In genomic region chr10:78033623-78034470, GRCh38 we compare ENCODE assay signal across 8 cellular contexts. TPM values are rescaled to one million over a fixed set of nuclear protein-coding genes. Genes with fewer than 3 reads are reported as not detected.
A peak's percentile ranks its signal among the peaks of the same experiment; 100 is the strongest.
DNase-seq lines count a peak whose midpoint lies in the region; ATAC-seq and TF ChIP-seq lines count a peak whose summit lies in the region.

Gene RPS24, plus strand, starts transcription at chr10:78033863. Its CDS starts 39 bp downstream, at chr10:78033902.

- no peaks in the 10 kb centered on the region for H3K9me3 ChIP-seq in testis

- POLR2A ChIA-PET in GM10248 (lab: Yijun Ruan, JAX) = interaction anchor here (0.6 to 1.5 kb wide), 4 partner anchors 9 to 1289 kb away, joined by 3 to 6 read pairs (median 4); no protein-coding TSS in a partner anchor

- H3K27me3 ChIP-seq in testis = no peaks in the 10 kb centered on the region

- TF ChIP-seq POLR2A in testis (IDR thresholded peaks at IDR 0.05) = no peak

- H3K36me3 ChIP-seq in testis (ENCODE audit: low read depth, missing control alignments) = no peaks in the 10 kb centered on the region

- peak within 1 kb of the TSS; percentile 82 for H3K4me3 ChIP-seq in testis

- CTCF ChIA-PET in GM10248 (lab: Yijun Ruan, JAX) = interaction anchor here (0.8 kb wide), 2 partner anchors 10 to 14 kb away, joined by 3 to 4 read pairs; no protein-coding TSS in a partner anchor

- DNase-seq in GM10248 (ENCODE audit: extremely low spot score) (peak; percentile 93), NCI-H1105 (lab: John Stamatoyannopoulos, UW) (peak; percentile 88), SKM-1 treated with dmso at 0.1 percent for 144 hours (lab: John Stamatoyannopoulos, UW; ENCODE audit: unreplicated experiment) (peak; percentile 98), glomerular visceral epithelial cell (ENCODE audit: extremely low spot score) (peak; percentile 98), omental fat pad (ENCODE audit: low spot score) (peak; percentile 78), testis (peak; percentile 98)

- H3K27ac Mint-ChIP-seq in activated naive CD8-positive, alpha-beta T cell = peak within 1 kb of the TSS; percentile 98

- intact Hi-C loops in testis (cut with DNase I; ENCODE audit: low total_unique reads) = no loop called here

- peak; percentile 82 for ATAC-seq in HG02623 (IDR thresholded peaks at IDR 0.05; ENCODE audit: unreplicated experiment)
- ATAC-seq in omental fat pad (ENCODE audit: low FRiP score) = peak; percentile 96

- H3K4me1 Mint-ChIP-seq in activated naive CD8-positive, alpha-beta T cell (ENCODE audit: low read depth) = peaks cover 54% of the 10 kb centered on the region

- H3K4me1 ChIP-seq in testis = peaks cover 15% of the 10 kb centered on the region

- peak within 1 kb of the TSS; percentile 96 for H3K4me3 Mint-ChIP-seq in activated naive CD8-positive, alpha-beta T cell

- H3K27ac ChIP-seq in testis = peak within 1 kb of the TSS; percentile 45 to 76

- H3K36me3 Mint-ChIP-seq in activated naive CD8-positive, alpha-beta T cell = peaks cover 37% of the 10 kb centered on the region

- no peak for TF ChIP-seq CTCF in GM10248 (IDR thresholded peaks at IDR 0.05; ENCODE audit: control extremely low read depth, extremely low read depth, low read depth, missing control alignments)
- no peak for TF ChIP-seq CTCF in omental fat pad (IDR thresholded peaks at IDR 0.05)
- TF ChIP-seq CTCF in testis (IDR thresholded peaks at IDR 0.05) = no peak

- 0% methylated on average over 21 to 43 of the region's 55 CpGs for WGBS in testis, 2 donors

- no peaks in the 10 kb centered on the region for H3K9me3 Mint-ChIP-seq in activated naive CD8-positive, alpha-beta T cell (ENCODE audit: low read depth)

- H3K27me3 Mint-ChIP-seq in activated naive CD8-positive, alpha-beta T cell = no peaks in the 10 kb centered on the region

RNA-seq across cellular contexts. Expression of gene RPS24, which starts in this region (rescaled TPM):
- total RNA-seq in omental fat pad (1,000 to 10,000 TPM; 2,373 to 2,736 (median 2,495) TPM), testis (1,000 to 10,000 TPM in 1 of 2 donors, 100 to 1,000 TPM in 1; 971 to 1,548 TPM)
- 1,406 TPM for polyA plus RNA-seq in testis (ENCODE audit: insufficient read depth, low read depth, low replicate concordance)

Comparison
In these comparisons a context has a peak if more than half of its experiments do, and no peak if none do; other contexts are left out.
1. Peak in every context shown above with its lines: DNase-seq, ATAC-seq, H3K4me3 ChIP-seq and H3K27ac ChIP-seq.